12 cellular contexts compared by ENCODE assay signal in genomic region chr2:2328847-2329246, GRCh38. TPM values are rescaled to one million over a fixed set of nuclear protein-coding genes. Genes with fewer than 3 reads are reported as not detected.
DNase-seq lines count a peak whose midpoint lies in the region; ATAC-seq, FAIRE-seq and TF ChIP-seq lines count a peak whose summit lies in the region.
"Had no signal": no experiment of that assay in that cellular context is flagged by ENCODE, and none has a peak within 500 bp of the region (broad histone marks: within the 10 kb centered on the region; RNA-seq: fewer than 3 reads in every experiment).

No MANE protein-coding gene starts in this region.

- H3K23me2 ChIP-seq in H1 (ENCODE audit: low read depth, low read length), result peaks cover 6% of the 10 kb centered on the region; the same call in 1 of the 2 replicates

- no peaks in the 10 kb centered on the region for H4K20me1 ChIP-seq in H1 (replicated peaks in 1 of 2; ENCODE audit: control insufficient read depth in 1 of 2, insufficient read depth in 2 of 2, low read length in 2 of 2)

- H3K36me3 ChIP-seq in H1 (ENCODE audit: control insufficient read depth in 2 of 4, insufficient read depth in 4 of 4, low read length in 3 of 4), result no peaks in the 10 kb centered on the region

- no peak overlapping the region for H3K18ac ChIP-seq in H1 (ENCODE audit: extremely low read depth, low read length)

- no peak overlapping the region for H3K23ac ChIP-seq in H1 (ENCODE audit: insufficient read length)

- no peak for TF ChIP-seq POLR2A in H1 (IDR thresholded peaks at IDR 0.05; ENCODE audit: control extremely low read depth in 1 of 2, low read depth in 2 of 2, low read length in 2 of 2)

- no peak overlapping the region for H2BK15ac ChIP-seq in H1 (ENCODE audit: low read length)

- H4K5ac ChIP-seq in H1 (ENCODE audit: insufficient read length, low read depth, low read length), result no peak overlapping the region

- no peak overlapping the region for H2AK5ac ChIP-seq in H1 (ENCODE audit: low read depth, low read length)

- H3K79me2 ChIP-seq in H1 (ENCODE audit: control insufficient read depth in 1 of 2, insufficient read depth in 2 of 2, low read length in 2 of 2), result no peaks in the 10 kb centered on the region

- TF ChIP-seq CTCF in HL-60 (IDR thresholded peaks at IDR 0.05; ENCODE audit: insufficient read depth, low read length), result no peak
- TF ChIP-seq CTCF in H1 (IDR thresholded peaks at IDR 0.05; ENCODE audit: control extremely low read depth in 1 of 3, insufficient read depth in 1 of 3, low read depth in 1 of 3, low read length in 3 of 3), result no peak

- CTCF ChIA-PET in H1 (lab: Charles Lee; ENCODE audit: partially characterized antibody), result no interaction called here

- H2BK20ac ChIP-seq in H1 (ENCODE audit: low read length), result no peak overlapping the region

- no peaks in the 10 kb centered on the region for H3K27me3 ChIP-seq in HL-60 (ENCODE audit: insufficient read depth, poor library complexity, severe bottlenecking)
- H3K27me3 ChIP-seq in H1 (replicated peaks in 1 of 4; ENCODE audit: control insufficient read depth in 3 of 4, extremely low read depth in 1 of 4, insufficient read depth in 3 of 4, low read length in 3 of 4), result no peaks in the 10 kb centered on the region; a peak in 2 of 7 replicates

- no peak overlapping the region for H4K91ac ChIP-seq in H1 (replicated peaks; ENCODE audit: insufficient read length, low read length)

- POLR2A ChIA-PET in H1 (lab: Charles Lee; ENCODE audit: partially characterized antibody), result no interaction called here

- FAIRE-seq in H1 (lab: Jason Lieb, UNC), result peak; percentile 91

- H3K79me1 ChIP-seq in H1 (ENCODE audit: low read depth, low read length), result no peaks in the 10 kb centered on the region

- 27% methylated on average over 2 of the region's 2 CpGs; no CpG with 5 or more reads in 1 of the 2 experiments for whole genome bisulfite sequencing in H1 (ENCODE audit: extremely low coverage in 1 of 2, insufficient coverage in 1 of 2, insufficient read length in 1 of 2, insufficient replicate concordance in 2 of 2, low coverage in 1 of 2, low lambda C conversion rate in 2 of 2, missing lambda C conversion rate in 1 of 2), 2 experiments

- H3K9me3 ChIP-seq in H1 (ENCODE audit: insufficient read depth in 2 of 2, low read depth in 1 of 2, low read length in 1 of 2), result no peaks in the 10 kb centered on the region

- no peak overlapping the region for H3K4me3 ChIP-seq in HL-60 (replicated peaks; ENCODE audit: insufficient read depth, low read length)
- H3K4me3 ChIP-seq in H1 (ENCODE audit: extremely low read depth in 1 of 4, insufficient read depth in 2 of 4, low read depth in 3 of 4, low read length in 4 of 4), result no peak overlapping the region
- H3K4me3 ChIP-seq: smooth muscle cell had no signal

- H2AFZ ChIP-seq in H1 (ENCODE audit: low read length), result no peak overlapping the region

- H3K4me2 ChIP-seq in H1 (ENCODE audit: insufficient read depth in 1 of 2, low read depth in 2 of 2, low read length in 2 of 2), result no peak overlapping the region
- H3K4me2 ChIP-seq: smooth muscle cell had no signal

- peak; percentile 1 for DNase-seq in COLO829 (ENCODE audit: low spot score)
- DNase-seq in HL-60 (ENCODE audit: low read depth in 1 of 2, low spot score in 1 of 2), result peak; percentile 6 to 29
- DNase-seq in NCI-H748 (lab: John Stamatoyannopoulos, UW; ENCODE audit: unreplicated experiment), result peak; percentile 90
- DNase-seq in H1 (ENCODE audit: low read depth in 1 of 2, low spot score in 2 of 2), result peak in 1 of 2 experiments; percentile 71
- DNase-seq in NCI-H526 treated with DMSO at 0.1 percent for 48 hours (lab: John Stamatoyannopoulos, UW), result no peak
- no peak for DNase-seq in activated effector memory CD4-positive, alpha-beta T cell treated with anti-CD3 and anti-CD28 coated beads, Interleukin-2, amount 50 U/mL, for 16 hours
- DNase-seq: activated CD4-positive, CD25-positive, alpha-beta regulatory T cell treated with anti-CD3 and anti-CD28 coated beads, Interleukin-2, amount 50 U/mL, for 72 hours; central memory CD4-positive, alpha-beta T cell; DMS53 had no signal

- no peak overlapping the region for H2BK5ac ChIP-seq in H1 (ENCODE audit: low read depth, low read length)

- H3K56ac ChIP-seq in H1 (replicated peaks; ENCODE audit: insufficient read length, low read depth, low read length), result no peak overlapping the region

- peaks cover 10 to 25% (median 20%) of the 10 kb centered on the region in 4 experiments for H3K4me1 ChIP-seq in H1 (replicated peaks in 1 of 4; ENCODE audit: control insufficient read depth in 3 of 4, insufficient read depth in 4 of 4, low read length in 3 of 4)

- H3K9ac ChIP-seq in H1 (replicated peaks in 1 of 4; ENCODE audit: extremely low read depth in 1 of 4, low read depth in 3 of 4, low read length in 3 of 4), result no peak overlapping the region

- no peak overlapping the region for H4K8ac ChIP-seq in H1 (ENCODE audit: extremely low read depth, insufficient read depth, low read length)

- no peak overlapping the region for H3K27ac ChIP-seq in HL-60 (replicated peaks)
- no peak overlapping the region for H3K27ac ChIP-seq in H1 (ENCODE audit: low read depth, low read length)

- H2BK120ac ChIP-seq in H1 (replicated peaks; ENCODE audit: low read depth, low read length), result no peak overlapping the region

- H3K4ac ChIP-seq in H1 (replicated peaks; ENCODE audit: insufficient read length, low read depth, low read length), result no peak overlapping the region

- H2BK12ac ChIP-seq in H1 (ENCODE audit: low read depth, low read length), result no peak overlapping the region

- H3K14ac ChIP-seq in H1 (ENCODE audit: insufficient read length), result no peak overlapping the region

- TF ChIP-seq EP300 in H1 (IDR thresholded peaks at IDR 0.05; ENCODE audit: borderline replicate concordance in 1 of 2, low read depth in 2 of 2, low read length in 2 of 2), result no peak

- TF ChIP-seq RAD21 in H1 (IDR thresholded peaks at IDR 0.05 in 1 of 2, conservative IDR thresholded peaks at IDR 0.05 in 1 of 2; ENCODE audit: low read depth in 2 of 2, low read length in 2 of 2), result no peak

- ATAC-seq in GM19023 (IDR thresholded peaks at IDR 0.05; ENCODE audit: unreplicated experiment), result no peak
- no peak for ATAC-seq in GM21360 (IDR thresholded peaks at IDR 0.05; ENCODE audit: unreplicated experiment)

TF ChIP-seq in H1, 55 proteins besides CTCF, POLR2A, EP300 and RAD21:
- TF ChIP-seq CTBP2 (IDR thresholded peaks at IDR 0.05; ENCODE audit: borderline replicate concordance, insufficient read depth, insufficient read length, low read length) (no peak), TEAD4 (IDR thresholded peaks at IDR 0.05; ENCODE audit: low read depth, low read length) (no peak), CEBPB (IDR thresholded peaks at IDR 0.05; ENCODE audit: low read depth, low read length) (no peak), JUN (IDR thresholded peaks at IDR 0.05; ENCODE audit: low read depth, low read length) (no peak), SP2 (IDR thresholded peaks at IDR 0.05; ENCODE audit: low read length) (no peak), EGR1 (IDR thresholded peaks at IDR 0.05; ENCODE audit: borderline replicate concordance, low read depth, low read length) (no peak), HDAC2 (IDR thresholded peaks at IDR 0.05; ENCODE audit: borderline replicate concordance in 1 of 2, low read depth in 2 of 2, low read length in 2 of 2) (peak in 1 of 2 experiments; percentile 32; a peak in 1 of 4 replicates), SAP30 (IDR thresholded peaks at IDR 0.05; ENCODE audit: insufficient read depth, insufficient replicate concordance, low read length) (peak; percentile 87), CREB1 (IDR thresholded peaks at IDR 0.05) (no peak), RFX5 (IDR thresholded peaks at IDR 0.05; ENCODE audit: borderline replicate concordance, low read depth, low read length) (no peak), SIN3A (conservative IDR thresholded peaks at IDR 0.05 in 1 of 2, IDR thresholded peaks at IDR 0.05 in 1 of 2; ENCODE audit: low read depth in 1 of 2, low read length in 2 of 2) (peak; percentile 98 to 99), NANOG (IDR thresholded peaks at IDR 0.05; ENCODE audit: insufficient read depth, low read depth, low read length, poor library complexity, severe bottlenecking) (no peak), TAF7 (optimal IDR thresholded peaks at IDR 0.05; ENCODE audit: borderline replicate concordance, low read depth, low read length) (no peak), SP4 (IDR thresholded peaks at IDR 0.05; ENCODE audit: low read length) (no peak), MAFK (IDR thresholded peaks at IDR 0.05; ENCODE audit: low read depth, low read length) (no peak)

RNA-seq across cellular contexts. Expression of gene MYT1L, which starts 2.2 kb away (rescaled TPM):
- not detected in 2 replicates for total RNA-seq in H1 (2021; fragmentation: NEBNext Ultra II Directional; extraction: Animal tissue kit (Norgen Biotek cat#: 25700))
- polyA plus RNA-seq in H1 (2011; rRNA removed), result 0.03 and 0.08 TPM in 2 replicates
- polyA plus RNA-seq in H1 (2011; cell fraction: cytosol; rRNA removed), result 0.05 TPM
- 0.23 TPM for polyA plus RNA-seq in H1 (2011; cell fraction: nucleus; rRNA removed)
- polyA plus RNA-seq in H1 (2012, experiment 1 of 2), result 0.11 to 0.12 TPM in 2 of 4 replicates, not detected in the others
- polyA plus RNA-seq in H1 (2012, experiment 2 of 2), result not detected
- polyA plus RNA-seq in H1 (2013, experiment 1 of 2), result 0.12 TPM
- polyA plus RNA-seq in H1 (2013, experiment 2 of 2), result 0.09 TPM
- not detected in 2 replicates for polyA minus RNA-seq in H1 (2011; rRNA and poly(A)+ RNA removed)
- polyA minus RNA-seq in H1 (2011; cell fraction: cytosol; rRNA and poly(A)+ RNA removed), result not detected
- polyA minus RNA-seq in H1 (2011; cell fraction: nucleus; rRNA and poly(A)+ RNA removed), result 0.70 TPM
- total RNA-seq: smooth muscle cell had no signal

Comparison
In these comparisons a context has a peak if more than half of its experiments do, and no peak if none do; other contexts are left out.
1. DNase-seq: peak in COLO829 (single experiment), HL-60 (2 of 2) and NCI-H748 (single experiment); none in NCI-H526 treated with DMSO at 0.1 percent for 48 hours (single experiment) and activated effector memory CD4-positive, alpha-beta T cell treated with anti-CD3 and anti-CD28 coated beads, Interleukin-2, amount 50 U/mL, for 16 hours (single experiment).